ENCODE assay signal across 1 cellular context in the genomic region with DNA sequence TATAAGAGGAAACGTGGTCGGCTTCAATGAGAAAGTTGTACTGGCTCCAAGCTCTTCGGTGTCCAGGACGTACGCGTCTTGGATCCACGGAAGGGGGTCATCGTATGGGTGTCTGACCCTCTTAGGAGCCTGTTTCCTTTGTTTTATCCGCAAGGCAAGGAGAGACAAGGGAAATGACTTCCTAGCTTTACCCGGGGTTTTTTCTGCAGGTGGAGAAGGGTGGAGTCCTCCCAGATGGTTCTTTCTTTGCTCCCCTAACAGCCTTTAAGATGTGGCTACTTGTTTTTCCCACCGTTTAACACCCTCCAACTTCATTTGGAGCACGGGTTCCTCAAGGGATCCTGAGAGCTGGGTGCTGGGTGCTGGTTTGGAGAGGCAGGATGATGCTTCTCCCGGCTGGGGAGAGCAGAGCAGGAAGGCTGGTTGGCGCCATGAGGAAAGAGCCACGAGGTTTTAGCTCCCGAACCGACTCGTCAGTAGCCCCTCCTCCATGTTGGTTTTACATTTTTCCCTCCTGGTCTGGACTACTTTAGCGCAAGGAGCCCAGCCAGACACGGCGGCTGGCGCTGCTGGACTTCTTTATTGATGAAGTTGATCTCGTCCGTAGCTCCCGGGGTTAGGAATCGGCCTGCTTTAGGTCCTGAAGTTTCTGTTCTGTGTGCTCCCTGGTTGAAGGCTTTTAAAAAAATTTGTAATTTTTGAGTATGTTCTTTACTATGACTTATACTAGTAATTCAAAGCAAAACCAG.
TF ChIP-seq lines count a peak whose summit lies in the region.

No MANE protein-coding gene starts in this region.

TF ChIP-seq in K562, 482 proteins besides CTCF, POLR2A, EP300 and RAD21 (continued from another document and continues in another):
- TF ChIP-seq, protein P1, sequence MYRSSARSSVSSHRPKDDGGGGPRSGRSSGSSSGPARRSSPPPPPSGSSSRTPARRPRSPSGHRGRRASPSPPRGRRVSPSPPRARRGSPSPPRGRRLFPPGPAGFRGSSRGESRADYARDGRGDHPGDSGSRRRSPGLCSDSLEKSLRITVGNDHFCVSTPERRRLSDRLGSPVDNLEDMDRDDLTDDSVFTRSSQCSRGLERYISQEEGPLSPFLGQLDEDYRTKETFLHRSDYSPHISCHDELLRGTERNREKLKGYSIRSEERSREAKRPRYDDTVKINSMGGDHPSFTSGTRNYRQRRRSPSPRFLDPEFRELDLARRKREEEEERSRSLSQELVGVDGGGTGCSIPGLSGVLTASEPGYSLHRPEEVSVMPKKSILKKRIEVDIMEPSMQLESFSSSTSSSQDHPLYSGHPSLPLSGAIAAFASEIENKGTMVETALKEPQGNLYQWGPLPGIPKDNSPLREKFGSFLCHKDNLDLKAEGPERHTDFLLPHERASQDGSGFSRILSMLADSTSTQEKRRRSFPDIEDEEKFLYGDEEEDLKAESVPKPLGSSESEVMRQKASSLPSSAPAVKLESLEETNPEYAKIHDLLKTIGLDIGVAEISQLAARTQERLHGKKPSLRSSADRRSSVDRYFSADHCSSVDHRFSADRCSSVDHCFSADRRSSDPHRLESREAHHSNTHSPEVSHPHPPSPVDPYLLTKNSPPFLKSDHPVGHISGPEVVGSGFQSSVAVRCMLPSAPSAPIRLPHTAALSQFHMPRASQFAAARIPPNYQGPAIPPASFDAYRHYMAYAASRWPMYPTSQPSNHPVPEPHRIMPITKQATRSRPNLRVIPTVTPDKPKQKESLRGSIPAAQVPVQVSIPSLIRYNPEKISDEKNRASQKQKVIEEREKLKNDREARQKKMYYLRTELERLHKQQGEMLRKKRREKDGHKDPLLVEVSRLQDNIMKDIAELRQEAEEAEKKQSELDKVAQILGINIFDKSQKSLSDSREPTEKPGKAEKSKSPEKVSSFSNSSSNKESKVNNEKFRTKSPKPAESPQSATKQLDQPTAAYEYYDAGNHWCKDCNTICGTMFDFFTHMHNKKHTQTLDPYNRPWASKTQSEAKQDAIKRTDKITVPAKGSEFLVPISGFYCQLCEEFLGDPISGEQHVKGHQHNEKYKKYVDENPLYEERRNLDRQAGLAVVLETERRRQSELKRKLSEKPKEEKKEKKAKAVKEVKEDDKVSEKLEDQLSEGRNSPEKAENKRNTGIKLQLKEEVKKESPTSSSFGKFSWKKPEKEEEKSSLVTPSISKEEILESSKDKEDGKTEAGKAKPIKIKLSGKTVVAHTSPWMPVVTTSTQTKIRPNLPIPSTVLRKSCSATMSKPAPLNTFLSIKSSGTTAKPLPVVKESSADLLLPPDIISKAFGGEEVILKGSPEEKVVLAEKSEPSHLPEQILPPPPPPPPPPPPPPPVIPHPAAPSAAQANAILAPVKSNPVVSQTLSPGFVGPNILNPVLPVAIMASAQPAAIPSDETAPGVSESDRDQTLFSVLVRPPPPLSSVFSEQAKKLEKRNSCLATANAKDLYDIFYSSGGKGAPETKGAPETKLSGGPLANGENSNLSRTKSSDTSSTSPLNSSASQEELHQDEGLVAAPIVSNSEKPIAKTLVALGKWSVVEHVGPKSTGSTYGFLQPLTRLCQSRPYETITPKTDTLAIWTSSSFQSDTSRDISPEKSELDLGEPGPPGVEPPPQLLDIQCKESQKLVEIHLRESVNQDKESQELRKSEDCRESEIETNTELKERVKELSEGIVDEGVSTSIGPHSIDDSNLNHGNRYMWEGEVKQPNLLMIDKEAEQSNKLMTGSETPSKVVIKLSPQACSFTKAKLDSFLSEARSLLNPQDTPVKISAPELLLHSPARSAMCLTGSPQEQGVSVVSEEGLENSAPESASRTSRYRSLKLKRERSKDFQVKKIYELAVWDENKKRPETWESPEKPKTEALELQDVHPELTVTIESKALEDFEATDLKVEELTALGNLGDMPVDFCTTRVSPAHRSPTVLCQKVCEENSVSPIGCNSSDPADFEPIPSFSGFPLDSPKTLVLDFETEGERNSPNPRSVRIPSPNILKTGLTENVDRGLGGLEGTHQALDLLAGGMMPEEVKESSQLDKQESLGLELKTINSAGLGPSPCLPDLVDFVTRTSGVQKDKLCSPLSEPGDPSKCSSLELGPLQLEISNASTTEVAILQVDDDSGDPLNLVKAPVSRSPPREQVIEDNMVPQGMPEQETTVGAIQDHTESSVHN (IDR thresholded peaks at IDR 0.05; ENCODE audit: borderline replicate concordance in 1 of 2, low read depth in 1 of 2): no peak
- TF ChIP-seq, protein P2, sequence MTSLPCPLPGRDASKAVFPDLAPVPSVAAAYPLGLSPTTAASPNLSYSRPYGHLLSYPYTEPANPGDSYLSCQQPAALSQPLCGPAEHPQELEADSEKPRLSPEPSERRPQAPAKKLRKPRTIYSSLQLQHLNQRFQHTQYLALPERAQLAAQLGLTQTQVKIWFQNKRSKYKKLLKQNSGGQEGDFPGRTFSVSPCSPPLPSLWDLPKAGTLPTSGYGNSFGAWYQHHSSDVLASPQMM (CRISPR knock-in tag; IDR thresholded peaks at IDR 0.05): no peak
- TF ChIP-seq ELF1 (tag; IDR thresholded peaks at IDR 0.05) (no peak), POLR2AphosphoS2 (IDR thresholded peaks at IDR 0.05; ENCODE audit: low read length) (no peak), CHD4 (IDR thresholded peaks at IDR 0.05; ENCODE audit: insufficient read depth, insufficient replicate concordance, low read depth, low read length, poor library complexity, severe bottlenecking) (no peak), CEBPB (tag; IDR thresholded peaks at IDR 0.05) (no peak), JUND (IDR thresholded peaks at IDR 0.05; ENCODE audit: borderline replicate concordance, low read depth, low read length) (no peak), JUND (tag; IDR thresholded peaks at IDR 0.05; ENCODE audit: borderline replicate concordance, low read depth, low read length) (no peak; the same call in 2 of the 3 replicates), KDM5B (IDR thresholded peaks at IDR 0.05; ENCODE audit: insufficient replicate concordance, low read depth, low read length) (peak; percentile 57), HDAC2 (IDR thresholded peaks at IDR 0.05) (peak; percentile 66; the same call in 1 of the 2 replicates), ZNF444 (CRISPR knock-in tag; IDR thresholded peaks at IDR 0.05) (no peak), NR3C1 (CRISPR knock-in tag; IDR thresholded peaks at IDR 0.05) (no peak), JUNB (CRISPR knock-in tag; conservative IDR thresholded peaks at IDR 0.05) (no peak), ZNF143 (CRISPR knock-in tag; IDR thresholded peaks at IDR 0.05) (no peak), ZFP36 (IDR thresholded peaks at IDR 0.05; ENCODE audit: low read depth, low read length, partially characterized antibody) (no peak)
- TF ChIP-seq, protein P3, sequence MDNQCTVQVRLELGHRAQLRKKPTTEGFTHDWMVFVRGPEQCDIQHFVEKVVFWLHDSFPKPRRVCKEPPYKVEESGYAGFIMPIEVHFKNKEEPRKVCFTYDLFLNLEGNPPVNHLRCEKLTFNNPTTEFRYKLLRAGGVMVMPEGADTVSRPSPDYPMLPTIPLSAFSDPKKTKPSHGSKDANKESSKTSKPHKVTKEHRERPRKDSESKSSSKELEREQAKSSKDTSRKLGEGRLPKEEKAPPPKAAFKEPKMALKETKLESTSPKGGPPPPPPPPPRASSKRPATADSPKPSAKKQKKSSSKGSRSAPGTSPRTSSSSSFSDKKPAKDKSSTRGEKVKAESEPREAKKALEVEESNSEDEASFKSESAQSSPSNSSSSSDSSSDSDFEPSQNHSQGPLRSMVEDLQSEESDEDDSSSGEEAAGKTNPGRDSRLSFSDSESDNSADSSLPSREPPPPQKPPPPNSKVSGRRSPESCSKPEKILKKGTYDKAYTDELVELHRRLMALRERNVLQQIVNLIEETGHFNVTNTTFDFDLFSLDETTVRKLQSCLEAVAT (IDR thresholded peaks at IDR 0.05): peak in 1 of 2 experiments; percentile 46; a peak in 1 of 4 replicates
- TF ChIP-seq, protein P4, sequence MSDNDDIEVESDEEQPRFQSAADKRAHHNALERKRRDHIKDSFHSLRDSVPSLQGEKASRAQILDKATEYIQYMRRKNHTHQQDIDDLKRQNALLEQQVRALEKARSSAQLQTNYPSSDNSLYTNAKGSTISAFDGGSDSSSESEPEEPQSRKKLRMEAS (CRISPR knock-in tag; IDR thresholded peaks at IDR 0.05): peak; percentile 72
- TF ChIP-seq, protein P5, sequence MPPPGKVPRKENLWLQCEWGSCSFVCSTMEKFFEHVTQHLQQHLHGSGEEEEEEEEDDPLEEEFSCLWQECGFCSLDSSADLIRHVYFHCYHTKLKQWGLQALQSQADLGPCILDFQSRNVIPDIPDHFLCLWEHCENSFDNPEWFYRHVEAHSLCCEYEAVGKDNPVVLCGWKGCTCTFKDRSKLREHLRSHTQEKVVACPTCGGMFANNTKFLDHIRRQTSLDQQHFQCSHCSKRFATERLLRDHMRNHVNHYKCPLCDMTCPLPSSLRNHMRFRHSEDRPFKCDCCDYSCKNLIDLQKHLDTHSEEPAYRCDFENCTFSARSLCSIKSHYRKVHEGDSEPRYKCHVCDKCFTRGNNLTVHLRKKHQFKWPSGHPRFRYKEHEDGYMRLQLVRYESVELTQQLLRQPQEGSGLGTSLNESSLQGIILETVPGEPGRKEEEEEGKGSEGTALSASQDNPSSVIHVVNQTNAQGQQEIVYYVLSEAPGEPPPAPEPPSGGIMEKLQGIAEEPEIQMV (tag; conservative IDR thresholded peaks at IDR 0.05; ENCODE audit: low read depth): no peak
- TF ChIP-seq, protein P6, sequence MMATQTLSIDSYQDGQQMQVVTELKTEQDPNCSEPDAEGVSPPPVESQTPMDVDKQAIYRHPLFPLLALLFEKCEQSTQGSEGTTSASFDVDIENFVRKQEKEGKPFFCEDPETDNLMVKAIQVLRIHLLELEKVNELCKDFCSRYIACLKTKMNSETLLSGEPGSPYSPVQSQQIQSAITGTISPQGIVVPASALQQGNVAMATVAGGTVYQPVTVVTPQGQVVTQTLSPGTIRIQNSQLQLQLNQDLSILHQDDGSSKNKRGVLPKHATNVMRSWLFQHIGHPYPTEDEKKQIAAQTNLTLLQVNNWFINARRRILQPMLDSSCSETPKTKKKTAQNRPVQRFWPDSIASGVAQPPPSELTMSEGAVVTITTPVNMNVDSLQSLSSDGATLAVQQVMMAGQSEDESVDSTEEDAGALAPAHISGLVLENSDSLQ (IDR thresholded peaks at IDR 0.05): no peak
- TF ChIP-seq, protein P7, sequence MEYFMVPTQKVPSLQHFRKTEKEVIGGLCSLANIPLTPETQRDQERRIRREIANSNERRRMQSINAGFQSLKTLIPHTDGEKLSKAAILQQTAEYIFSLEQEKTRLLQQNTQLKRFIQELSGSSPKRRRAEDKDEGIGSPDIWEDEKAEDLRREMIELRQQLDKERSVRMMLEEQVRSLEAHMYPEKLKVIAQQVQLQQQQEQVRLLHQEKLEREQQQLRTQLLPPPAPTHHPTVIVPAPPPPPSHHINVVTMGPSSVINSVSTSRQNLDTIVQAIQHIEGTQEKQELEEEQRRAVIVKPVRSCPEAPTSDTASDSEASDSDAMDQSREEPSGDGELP (CRISPR knock-in tag; IDR thresholded peaks at IDR 0.05; ENCODE audit: borderline replicate concordance): peak; percentile 43
- TF ChIP-seq, protein P8, sequence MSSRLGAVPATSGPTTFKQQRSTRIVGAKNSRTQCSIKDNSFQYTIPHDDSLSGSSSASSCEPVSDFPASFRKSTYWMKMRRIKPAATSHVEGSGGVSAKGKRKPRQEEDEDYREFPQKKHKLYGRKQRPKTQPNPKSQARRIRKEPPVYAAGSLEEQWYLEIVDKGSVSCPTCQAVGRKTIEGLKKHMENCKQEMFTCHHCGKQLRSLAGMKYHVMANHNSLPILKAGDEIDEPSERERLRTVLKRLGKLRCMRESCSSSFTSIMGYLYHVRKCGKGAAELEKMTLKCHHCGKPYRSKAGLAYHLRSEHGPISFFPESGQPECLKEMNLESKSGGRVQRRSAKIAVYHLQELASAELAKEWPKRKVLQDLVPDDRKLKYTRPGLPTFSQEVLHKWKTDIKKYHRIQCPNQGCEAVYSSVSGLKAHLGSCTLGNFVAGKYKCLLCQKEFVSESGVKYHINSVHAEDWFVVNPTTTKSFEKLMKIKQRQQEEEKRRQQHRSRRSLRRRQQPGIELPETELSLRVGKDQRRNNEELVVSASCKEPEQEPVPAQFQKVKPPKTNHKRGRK (tag; IDR thresholded peaks at IDR 0.05): no peak
- TF ChIP-seq, protein P9, sequence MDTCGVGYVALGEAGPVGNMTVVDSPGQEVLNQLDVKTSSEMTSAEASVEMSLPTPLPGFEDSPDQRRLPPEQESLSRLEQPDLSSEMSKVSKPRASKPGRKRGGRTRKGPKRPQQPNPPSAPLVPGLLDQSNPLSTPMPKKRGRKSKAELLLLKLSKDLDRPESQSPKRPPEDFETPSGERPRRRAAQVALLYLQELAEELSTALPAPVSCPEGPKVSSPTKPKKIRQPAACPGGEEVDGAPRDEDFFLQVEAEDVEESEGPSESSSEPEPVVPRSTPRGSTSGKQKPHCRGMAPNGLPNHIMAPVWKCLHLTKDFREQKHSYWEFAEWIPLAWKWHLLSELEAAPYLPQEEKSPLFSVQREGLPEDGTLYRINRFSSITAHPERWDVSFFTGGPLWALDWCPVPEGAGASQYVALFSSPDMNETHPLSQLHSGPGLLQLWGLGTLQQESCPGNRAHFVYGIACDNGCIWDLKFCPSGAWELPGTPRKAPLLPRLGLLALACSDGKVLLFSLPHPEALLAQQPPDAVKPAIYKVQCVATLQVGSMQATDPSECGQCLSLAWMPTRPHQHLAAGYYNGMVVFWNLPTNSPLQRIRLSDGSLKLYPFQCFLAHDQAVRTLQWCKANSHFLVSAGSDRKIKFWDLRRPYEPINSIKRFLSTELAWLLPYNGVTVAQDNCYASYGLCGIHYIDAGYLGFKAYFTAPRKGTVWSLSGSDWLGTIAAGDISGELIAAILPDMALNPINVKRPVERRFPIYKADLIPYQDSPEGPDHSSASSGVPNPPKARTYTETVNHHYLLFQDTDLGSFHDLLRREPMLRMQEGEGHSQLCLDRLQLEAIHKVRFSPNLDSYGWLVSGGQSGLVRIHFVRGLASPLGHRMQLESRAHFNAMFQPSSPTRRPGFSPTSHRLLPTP (IDR thresholded peaks at IDR 0.05; ENCODE audit: borderline replicate concordance, extremely low read depth, insufficient read length): no peak
- TF ChIP-seq, protein P10, sequence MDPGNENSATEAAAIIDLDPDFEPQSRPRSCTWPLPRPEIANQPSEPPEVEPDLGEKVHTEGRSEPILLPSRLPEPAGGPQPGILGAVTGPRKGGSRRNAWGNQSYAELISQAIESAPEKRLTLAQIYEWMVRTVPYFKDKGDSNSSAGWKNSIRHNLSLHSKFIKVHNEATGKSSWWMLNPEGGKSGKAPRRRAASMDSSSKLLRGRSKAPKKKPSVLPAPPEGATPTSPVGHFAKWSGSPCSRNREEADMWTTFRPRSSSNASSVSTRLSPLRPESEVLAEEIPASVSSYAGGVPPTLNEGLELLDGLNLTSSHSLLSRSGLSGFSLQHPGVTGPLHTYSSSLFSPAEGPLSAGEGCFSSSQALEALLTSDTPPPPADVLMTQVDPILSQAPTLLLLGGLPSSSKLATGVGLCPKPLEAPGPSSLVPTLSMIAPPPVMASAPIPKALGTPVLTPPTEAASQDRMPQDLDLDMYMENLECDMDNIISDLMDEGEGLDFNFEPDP (CRISPR knock-in tag; IDR thresholded peaks at IDR 0.05): peak; percentile 33; the same call in 1 of the 2 replicates
- TF ChIP-seq, protein P11, sequence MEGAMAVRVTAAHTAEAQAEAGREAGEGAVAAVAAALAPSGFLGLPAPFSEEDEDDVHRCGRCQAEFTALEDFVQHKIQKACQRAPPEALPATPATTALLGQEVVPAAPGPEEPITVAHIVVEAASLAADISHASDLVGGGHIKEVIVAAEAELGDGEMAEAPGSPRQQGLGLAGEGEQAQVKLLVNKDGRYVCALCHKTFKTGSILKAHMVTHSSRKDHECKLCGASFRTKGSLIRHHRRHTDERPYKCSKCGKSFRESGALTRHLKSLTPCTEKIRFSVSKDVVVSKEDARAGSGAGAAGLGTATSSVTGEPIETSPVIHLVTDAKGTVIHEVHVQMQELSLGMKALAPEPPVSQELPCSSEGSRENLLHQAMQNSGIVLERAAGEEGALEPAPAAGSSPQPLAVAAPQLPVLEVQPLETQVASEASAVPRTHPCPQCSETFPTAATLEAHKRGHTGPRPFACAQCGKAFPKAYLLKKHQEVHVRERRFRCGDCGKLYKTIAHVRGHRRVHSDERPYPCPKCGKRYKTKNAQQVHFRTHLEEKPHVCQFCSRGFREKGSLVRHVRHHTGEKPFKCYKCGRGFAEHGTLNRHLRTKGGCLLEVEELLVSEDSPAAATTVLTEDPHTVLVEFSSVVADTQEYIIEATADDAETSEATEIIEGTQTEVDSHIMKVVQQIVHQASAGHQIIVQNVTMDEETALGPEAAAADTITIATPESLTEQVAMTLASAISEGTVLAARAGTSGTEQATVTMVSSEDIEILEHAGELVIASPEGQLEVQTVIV (CRISPR knock-in tag; IDR thresholded peaks at IDR 0.05; ENCODE audit: borderline replicate concordance): no peak
